In the genomic region with DNA sequence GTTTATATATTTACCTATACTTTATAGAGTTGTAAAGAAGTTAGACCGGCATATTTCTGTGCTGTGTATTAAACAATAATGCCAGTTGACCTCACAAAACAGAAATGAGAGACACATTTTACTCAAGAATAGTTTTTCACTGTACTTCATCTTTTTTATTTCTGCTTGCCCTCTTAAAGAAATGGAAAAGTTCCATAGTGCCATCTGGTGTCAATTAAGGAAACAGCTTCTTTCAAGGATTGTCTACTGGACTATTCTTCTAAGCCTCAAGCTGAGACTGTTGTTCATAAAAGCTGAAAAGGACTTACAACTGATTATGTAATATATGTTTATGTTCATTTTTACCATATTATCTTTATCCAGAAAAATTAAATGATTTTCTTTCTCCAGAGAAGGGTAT, we compare ENCODE assay signal across 9 cellular contexts.
DNase-seq lines count a peak whose midpoint lies in the region; ATAC-seq, FAIRE-seq and TF ChIP-seq lines count a peak whose summit lies in the region.
"Had no signal": no experiment of that assay in that cellular context is flagged by ENCODE, and none has a peak within 500 bp of the region (broad histone marks: within the 10 kb centered on the region; RNA-seq: fewer than 3 reads in every experiment).

No MANE protein-coding gene starts in this region.

- peak; percentile 71 for TF ChIP-seq CTCF in hepatocyte (IDR thresholded peaks at IDR 0.05; ENCODE audit: poor library complexity)

- no peaks in the 10 kb centered on the region for H3K36me3 ChIP-seq in hepatocyte (replicated peaks; ENCODE audit: insufficient read depth, low read depth)

- H3K27me3 ChIP-seq in hepatocyte: no peaks in the 10 kb centered on the region

- no peak for ATAC-seq in HG02970 (IDR thresholded peaks at IDR 0.05; ENCODE audit: low FRiP score, unreplicated experiment)
- ATAC-seq in activated CD8-positive, alpha-beta memory T cell treated with anti-CD3 and anti-CD28 coated beads, Interleukin-2, amount 10 ng/mL, durations not matched to agents 7 days and 5 days: no peak
- no peak for ATAC-seq in Right ventricle myocardium inferior
- no peak for ATAC-seq in HG03520 (IDR thresholded peaks at IDR 0.05; ENCODE audit: unreplicated experiment)

- intact Hi-C loops in Right ventricle myocardium inferior (cut with DNase I): no loop called here

- no peaks in the 10 kb centered on the region for H4K20me1 ChIP-seq in hepatocyte (ENCODE audit: insufficient read depth, poor library complexity, severe bottlenecking)

- H3K27ac Mint-ChIP-seq in activated CD8-positive, alpha-beta memory T cell treated with anti-CD3 and anti-CD28 coated beads, Interleukin-2, amount 10 ng/mL, durations not matched to agents 7 days and 5 days: no peak overlapping the region

- no peaks in the 10 kb centered on the region for H3K4me1 ChIP-seq in hepatocyte (ENCODE audit: insufficient read depth)

- DNase-seq in DMS114 treated with DMSO at 0.1 percent for 48 hours (lab: John Stamatoyannopoulos, UW; ENCODE audit: unreplicated experiment) (peak; percentile 30), HTR-8/SVneo (ENCODE audit: insufficient read length, low spot score) (peak; percentile 10), RPMI7951 (ENCODE audit: low read depth) (peak; percentile 29), hepatocyte (ENCODE audit: low spot score) (peak; percentile 64), Right ventricle myocardium inferior (ENCODE audit: missing footprints) (no peak)
- DNase-seq in activated CD8-positive, alpha-beta memory T cell treated with anti-CD3 and anti-CD28 coated beads, Interleukin-2, amount 10 ng/mL, durations not matched to agents 7 days and 5 days: no peak

- no peak overlapping the region for H3K27ac ChIP-seq in hepatocyte

- no peak overlapping the region for H3K4me2 ChIP-seq in hepatocyte

- H3K27me3 Mint-ChIP-seq in activated CD8-positive, alpha-beta memory T cell treated with anti-CD3 and anti-CD28 coated beads, Interleukin-2, amount 10 ng/mL, durations not matched to agents 7 days and 5 days: no peaks in the 10 kb centered on the region

- H3K9me2 ChIP-seq in hepatocyte (replicated peaks; ENCODE audit: insufficient read depth): no peaks in the 10 kb centered on the region

- CTCF ChIA-PET in activated CD8-positive, alpha-beta memory T cell treated with anti-CD3 and anti-CD28 coated beads, Interleukin-2, amount 10 ng/mL, durations not matched to agents 7 days and 5 days (lab: Charles Lee): no interaction called here

- no peaks in the 10 kb centered on the region for H3K9me3 ChIP-seq in hepatocyte (ENCODE audit: low read depth)

- WGBS in hepatocyte (ENCODE audit: low lambda C conversion rate, missing lambda C conversion rate): 6% methylated on average over 1 of the region's 1 CpG

- H2AFZ ChIP-seq in hepatocyte: no peak overlapping the region

- no peaks in the 10 kb centered on the region for H3K36me3 Mint-ChIP-seq in activated CD8-positive, alpha-beta memory T cell treated with anti-CD3 and anti-CD28 coated beads, Interleukin-2, amount 10 ng/mL, durations not matched to agents 7 days and 5 days

- H3K4me3 ChIP-seq in hepatocyte: no peak overlapping the region
- H3K4me3 ChIP-seq: lung had no signal

- FAIRE-seq in HTR-8/SVneo (lab: Jason Lieb, UNC): no peak

- H3K4me1 Mint-ChIP-seq in activated CD8-positive, alpha-beta memory T cell treated with anti-CD3 and anti-CD28 coated beads, Interleukin-2, amount 10 ng/mL, durations not matched to agents 7 days and 5 days: no peaks in the 10 kb centered on the region

- H3K9me3 Mint-ChIP-seq in activated CD8-positive, alpha-beta memory T cell treated with anti-CD3 and anti-CD28 coated beads, Interleukin-2, amount 10 ng/mL, durations not matched to agents 7 days and 5 days (ENCODE audit: low read depth): no peaks in the 10 kb centered on the region

- H3K4me3 Mint-ChIP-seq in activated CD8-positive, alpha-beta memory T cell treated with anti-CD3 and anti-CD28 coated beads, Interleukin-2, amount 10 ng/mL, durations not matched to agents 7 days and 5 days: no peak overlapping the region

- H3K79me2 ChIP-seq in hepatocyte: no peaks in the 10 kb centered on the region

Comparison
In these comparisons a context has a peak if more than half of its experiments do, and no peak if none do; other contexts are left out.
1. DNase-seq: peak in DMS114 treated with DMSO at 0.1 percent for 48 hours (single experiment), HTR-8/SVneo (single experiment), RPMI7951 (single experiment) and hepatocyte (single experiment); none in activated CD8-positive, alpha-beta memory T cell treated with anti-CD3 and anti-CD28 coated beads, Interleukin-2, amount 10 ng/mL, durations not matched to agents 7 days and 5 days (single experiment) and Right ventricle myocardium inferior (single experiment).